Comparison of ENCODE assay signal across 2 cellular contexts in genomic region chr1:39258146-39258924, GRCh38.
TF ChIP-seq lines count a peak whose summit lies in the region.

No MANE protein-coding gene starts in this region.

TF ChIP-seq in HEK293T, 16 proteins besides CTCF, POLR2A, EP300 and RAD21:
- TF ChIP-seq, protein P1, sequence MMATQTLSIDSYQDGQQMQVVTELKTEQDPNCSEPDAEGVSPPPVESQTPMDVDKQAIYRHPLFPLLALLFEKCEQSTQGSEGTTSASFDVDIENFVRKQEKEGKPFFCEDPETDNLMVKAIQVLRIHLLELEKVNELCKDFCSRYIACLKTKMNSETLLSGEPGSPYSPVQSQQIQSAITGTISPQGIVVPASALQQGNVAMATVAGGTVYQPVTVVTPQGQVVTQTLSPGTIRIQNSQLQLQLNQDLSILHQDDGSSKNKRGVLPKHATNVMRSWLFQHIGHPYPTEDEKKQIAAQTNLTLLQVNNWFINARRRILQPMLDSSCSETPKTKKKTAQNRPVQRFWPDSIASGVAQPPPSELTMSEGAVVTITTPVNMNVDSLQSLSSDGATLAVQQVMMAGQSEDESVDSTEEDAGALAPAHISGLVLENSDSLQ (IDR thresholded peaks at IDR 0.05): no peak
- TF ChIP-seq L3MBTL2 (conservative IDR thresholded peaks at IDR 0.05) (no peak), SUZ12 (IDR thresholded peaks at IDR 0.05) (no peak), LEF1 (IDR thresholded peaks at IDR 0.05; ENCODE audit: borderline replicate concordance) (no peak), ZNF384 (IDR thresholded peaks at IDR 0.05) (no peak), ELF4 (IDR thresholded peaks at IDR 0.05) (no peak), HDGF (IDR thresholded peaks at IDR 0.05; ENCODE audit: borderline replicate concordance) (no peak), NFRKB (IDR thresholded peaks at IDR 0.05) (no peak), SP1 (IDR thresholded peaks at IDR 0.05) (no peak), FOXK2 (IDR thresholded peaks at IDR 0.05) (no peak), TARDBP (IDR thresholded peaks at IDR 0.05) (no peak)

TF ChIP-seq in H1, 55 proteins besides CTCF, POLR2A, EP300 and RAD21:
- TF ChIP-seq, protein P2, sequence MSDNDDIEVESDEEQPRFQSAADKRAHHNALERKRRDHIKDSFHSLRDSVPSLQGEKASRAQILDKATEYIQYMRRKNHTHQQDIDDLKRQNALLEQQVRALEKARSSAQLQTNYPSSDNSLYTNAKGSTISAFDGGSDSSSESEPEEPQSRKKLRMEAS (IDR thresholded peaks at IDR 0.05): peak; percentile 37; the same call in 1 of the 2 replicates
- peak; percentile 76 for TF ChIP-seq TEAD4 (IDR thresholded peaks at IDR 0.05; ENCODE audit: low read depth, low read length)
- TF ChIP-seq, protein P3, sequence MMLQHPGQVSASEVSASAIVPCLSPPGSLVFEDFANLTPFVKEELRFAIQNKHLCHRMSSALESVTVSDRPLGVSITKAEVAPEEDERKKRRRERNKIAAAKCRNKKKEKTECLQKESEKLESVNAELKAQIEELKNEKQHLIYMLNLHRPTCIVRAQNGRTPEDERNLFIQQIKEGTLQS (IDR thresholded peaks at IDR 0.05; ENCODE audit: insufficient read depth, low read depth, low read length): no peak
